ENCODE assay signal across 31 cellular contexts in the genomic region with DNA sequence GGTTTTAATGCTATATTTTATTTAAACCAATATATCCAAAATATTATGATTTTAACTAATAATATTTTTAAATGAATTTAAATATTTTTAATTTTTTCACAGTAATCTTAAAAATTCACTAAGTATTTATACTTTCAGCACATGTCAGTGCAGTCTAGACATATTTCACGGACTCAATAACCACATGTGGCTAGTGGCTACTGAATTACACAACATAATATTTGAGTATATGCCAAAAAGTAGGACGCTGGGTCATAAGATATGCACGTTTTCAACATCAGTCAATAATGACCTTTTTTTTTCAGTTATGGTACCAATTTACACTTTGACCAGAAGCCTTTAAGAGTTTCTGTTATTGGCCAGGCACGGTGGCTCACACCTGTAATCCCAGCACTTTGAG.
"Had no signal": no experiment of that assay in that cellular context is flagged by ENCODE, and none has a peak within 500 bp of the region (broad histone marks: within the 10 kb centered on the region; RNA-seq: fewer than 3 reads in every experiment).

No MANE protein-coding gene starts in this region.

- H3K36me3 ChIP-seq: brain microvascular endothelial cell, Peyer's patch, SJCRH30 had no signal

- H3K4me3 Mint-ChIP-seq: activated B cell treated with CpG ODN at 0.5 μM for 24 hours; activated CD4-positive, alpha-beta memory T cell treated with anti-CD3 and anti-CD28 coated beads for 36 hours; activated CD4-positive, alpha-beta T cell treated with anti-CD3 and anti-CD28 coated beads, Interleukin-2, amount 10 ng/mL, durations not matched to agents 7 days and 5 days; activated naive CD8-positive, alpha-beta T cell treated with anti-CD3 and anti-CD28 coated beads, Interleukin-2, amount 50 U/mL, for 24 hours; activated T-cell treated with anti-CD3 and anti-CD28 coated beads, Interleukin-2, amount 50 U/mL, for 4 hours; T-helper 1 cell treated with Interleukin-12 subunit alpha and Interleukin-12 subunit beta and Interleukin-4 antibody, amounts not matched to agents 30 μg/mL and 1 μg/mL, for 36 hours had no signal

- H3K4me3 ChIP-seq: Peyer's patch, SJCRH30 had no signal

- H3K27ac ChIP-seq: brain microvascular endothelial cell, Peyer's patch, RWPE1, SJCRH30 had no signal

- H3K9ac ChIP-seq: SK-N-SH had no signal

- H3K27me3 ChIP-seq: brain microvascular endothelial cell, Peyer's patch, SJCRH30 had no signal

- H3K4me1 Mint-ChIP-seq: activated B cell treated with CpG ODN at 0.5 μM for 24 hours; activated CD4-positive, alpha-beta T cell treated with anti-CD3 and anti-CD28 coated beads, Interleukin-2, amount 10 ng/mL, durations not matched to agents 7 days and 5 days; activated naive CD8-positive, alpha-beta T cell treated with anti-CD3 and anti-CD28 coated beads, Interleukin-2, amount 50 U/mL, for 24 hours had no signal

- ATAC-seq: activated naive CD4-positive, alpha-beta T cell treated with anti-CD3 and anti-CD28 coated beads, Interleukin-2, amount 50 U/mL, for 72 hours; activated naive CD8-positive, alpha-beta T cell treated with anti-CD3 and anti-CD28 coated beads, Interleukin-2, amount 50 U/mL, for 24 hours; activated T-cell treated with anti-CD3 and anti-CD28 coated beads, Interleukin-2, amount 50 U/mL, for 4 hours had no signal

- H3K9me3 Mint-ChIP-seq: activated B cell treated with CpG ODN at 0.5 μM for 24 hours; activated CD4-positive, alpha-beta memory T cell treated with anti-CD3 and anti-CD28 coated beads for 36 hours; activated CD4-positive, alpha-beta T cell treated with anti-CD3 and anti-CD28 coated beads, Interleukin-2, amount 10 ng/mL, durations not matched to agents 7 days and 5 days; activated naive CD4-positive, alpha-beta T cell treated with anti-CD3 and anti-CD28 coated beads, Interleukin-2, amount 50 U/mL, for 72 hours; activated naive CD8-positive, alpha-beta T cell treated with anti-CD3 and anti-CD28 coated beads, Interleukin-2, amount 50 U/mL, for 24 hours; activated T-cell treated with anti-CD3 and anti-CD28 coated beads, Interleukin-2, amount 50 U/mL, for 4 hours; T-helper 1 cell treated with Interleukin-12 subunit alpha and Interleukin-12 subunit beta and Interleukin-4 antibody, amounts not matched to agents 30 μg/mL and 1 μg/mL, for 36 hours had no signal

- H3K4me2 ChIP-seq: SK-N-SH had no signal

- H3K27ac Mint-ChIP-seq: activated B cell treated with CpG ODN at 0.5 μM for 24 hours; activated CD4-positive, alpha-beta memory T cell treated with anti-CD3 and anti-CD28 coated beads for 36 hours; activated CD4-positive, alpha-beta T cell treated with anti-CD3 and anti-CD28 coated beads, Interleukin-2, amount 10 ng/mL, durations not matched to agents 7 days and 5 days; activated naive CD4-positive, alpha-beta T cell treated with anti-CD3 and anti-CD28 coated beads, Interleukin-2, amount 50 U/mL, for 72 hours; activated naive CD8-positive, alpha-beta T cell treated with anti-CD3 and anti-CD28 coated beads, Interleukin-2, amount 50 U/mL, for 24 hours; T-helper 1 cell treated with Interleukin-12 subunit alpha and Interleukin-12 subunit beta and Interleukin-4 antibody, amounts not matched to agents 30 μg/mL and 1 μg/mL, for 36 hours had no signal

- H3K4me1 ChIP-seq: Peyer's patch, SJCRH30 had no signal

- H3K36me3 Mint-ChIP-seq: activated CD4-positive, alpha-beta memory T cell treated with anti-CD3 and anti-CD28 coated beads for 36 hours; activated naive CD4-positive, alpha-beta T cell treated with anti-CD3 and anti-CD28 coated beads, Interleukin-2, amount 50 U/mL, for 72 hours had no signal

- DNase-seq: activated B cell treated with CpG ODN at 0.5 μM for 24 hours; activated CD4-positive, alpha-beta memory T cell treated with anti-CD3 and anti-CD28 coated beads for 36 hours; activated CD4-positive, alpha-beta T cell treated with anti-CD3 and anti-CD28 coated beads for 1 hour; activated CD4-positive, alpha-beta T cell treated with anti-CD3 and anti-CD28 coated beads, Interleukin-2, amount 10 ng/mL, durations not matched to agents 7 days and 5 days; activated CD8-positive, alpha-beta memory T cell treated with anti-CD3 and anti-CD28 coated beads for 24 hours; activated effector memory CD4-positive, alpha-beta T cell treated with anti-CD3 and anti-CD28 coated beads, Interleukin-2, amount 50 U/mL, for 16 hours; activated naive CD4-positive, alpha-beta T cell treated with Interleukin-2 at 50 U/mL for 16 hours; activated naive CD8-positive, alpha-beta T cell treated with anti-CD3 and anti-CD28 coated beads, Interleukin-2, amount 50 U/mL, for 24 hours; activated T-cell treated with anti-CD3 and anti-CD28 coated beads, Interleukin-2, amount 50 U/mL, for 4 hours; amygdala; brain microvascular endothelial cell; cerebellar nuclear complex; Kasumi-1; KBM-7; NCI-H1092 treated with DMSO at 0.1 percent for 48 hours; NCI-H1436; NCI-H1694 treated with DMSO at 0.1 percent for 48 hours; NCI-H2029 treated with DMSO at 0.1 percent for 48 hours; NCI-H345; NCI-H510A; NCI-H526 treated with DMSO at 0.1 percent for 48 hours; NCI-H82; NK-92 treated with Interleukin-12 subunit alpha and Interleukin-12 subunit beta, amount 100 ng/mL, for 24 hours; Peyer's patch; Right ventricle myocardium superior; SJCRH30; SK-N-SH; SW 1271 had no signal

- H3K9me3 ChIP-seq: Peyer's patch, SK-N-SH had no signal
